Comparison of ENCODE assay signal across 8 cellular contexts in genomic region chr5:168291961-168292782, GRCh38. TPM values are rescaled to one million over a fixed set of nuclear protein-coding genes. Genes with fewer than 3 reads are reported as not detected.
A peak's percentile ranks its signal among the peaks of the same experiment; 100 is the strongest.
DNase-seq lines count a peak whose midpoint lies in the region; ATAC-seq and TF ChIP-seq lines count a peak whose summit lies in the region.

No MANE protein-coding gene starts in this region.

- no peaks in the 10 kb centered on the region for H3K9me2 ChIP-seq in MM.1S (replicated peaks; ENCODE audit: insufficient read depth, low read length)

- TF ChIP-seq CTCF in MM.1S (IDR thresholded peaks at IDR 0.05; ENCODE audit: low read length) (peak; percentile 4; the same call in 1 of the 2 replicates), nephron (IDR thresholded peaks at IDR 0.05; ENCODE audit: unreplicated experiment in 3 of 3) (no peak)

- H4K20me1 ChIP-seq in MM.1S (ENCODE audit: insufficient read depth, low read length), result no peaks in the 10 kb centered on the region

- H3K4me3 ChIP-seq in MM.1S (ENCODE audit: low read length), result peak overlapping the region; percentile 74
- peak overlapping the region; percentile 57 for H3K4me3 ChIP-seq in ectodermal cell (ENCODE audit: insufficient read depth, low read depth, low read length)

- H3K4me2 ChIP-seq in MM.1S (ENCODE audit: low read depth, low read length), result peak overlapping the region; percentile 82

- no peaks in the 10 kb centered on the region for H3K36me3 Mint-ChIP-seq in nephron (ENCODE audit: low read depth)

- H2AFZ ChIP-seq in MM.1S (ENCODE audit: low read length), result peak overlapping the region; percentile 43

- H3K4me3 Mint-ChIP-seq in nephron, result peak overlapping the region; percentile 72 to 80 (median 73)

- peaks cover 52% of the 10 kb centered on the region for H3K79me2 ChIP-seq in MM.1S (ENCODE audit: low read length)

- H3K4me1 Mint-ChIP-seq in nephron, result peaks cover 28% of the 10 kb centered on the region

- peak overlapping the region in 1 of 3 experiments; percentile 69 for H3K27ac Mint-ChIP-seq in nephron

- H3K36me3 ChIP-seq in MM.1S (replicated peaks; ENCODE audit: insufficient read depth, low read length), result no peaks in the 10 kb centered on the region
- H3K36me3 ChIP-seq in ectodermal cell (ENCODE audit: control insufficient read depth, insufficient read depth, low read length), result no peaks in the 10 kb centered on the region

- peaks cover 7% of the 10 kb centered on the region for H3F3A ChIP-seq in MM.1S (ENCODE audit: insufficient read depth, low read length)

- DNase-seq in GM03348 (ENCODE audit: low spot score), result peak; percentile 26
- DNase-seq in MM.1S, result peak; percentile 50
- no peak for DNase-seq in DMS79 treated with DMSO at 0.1 percent for 48 hours (lab: John Stamatoyannopoulos, UW)
- no peak for DNase-seq in NK-92 (lab: John Stamatoyannopoulos, UW; ENCODE audit: unreplicated experiment)

- peak overlapping the region; percentile 61 for H3K9ac ChIP-seq in MM.1S (ENCODE audit: low read length)

- no peaks in the 10 kb centered on the region for H3K27me3 ChIP-seq in MM.1S (replicated peaks; ENCODE audit: insufficient read depth, low read length)
- H3K27me3 ChIP-seq in ectodermal cell (ENCODE audit: control insufficient read depth, insufficient read depth, low read length, poor library complexity, severe bottlenecking), result peaks cover 8% of the 10 kb centered on the region

- H3K27ac ChIP-seq in MM.1S (ENCODE audit: low read length) (no peak overlapping the region), ectodermal cell (ENCODE audit: insufficient read depth, low read depth, low read length, poor library complexity, severe bottlenecking) (no peak overlapping the region)

- peaks cover 56% of the 10 kb centered on the region for H3K27me3 Mint-ChIP-seq in nephron (ENCODE audit: low read depth)

- H3K9me3 Mint-ChIP-seq in nephron, result peaks cover 1% of the 10 kb centered on the region

- peak; percentile 19 for ATAC-seq in GM21825 (IDR thresholded peaks at IDR 0.05; ENCODE audit: unreplicated experiment)
- no peak for ATAC-seq in GM19035 (IDR thresholded peaks at IDR 0.05; ENCODE audit: unreplicated experiment)

- H3K9me3 ChIP-seq in MM.1S (replicated peaks; ENCODE audit: insufficient read depth, low read length) (no peaks in the 10 kb centered on the region), ectodermal cell (ENCODE audit: control insufficient read depth, low read length) (no peaks in the 10 kb centered on the region)

- WGBS in ectodermal cell, 2 experiments, result 0 to 1% methylated on average over 65 of the region's 65 CpGs

- peaks cover 14% of the 10 kb centered on the region for H3K4me1 ChIP-seq in MM.1S (ENCODE audit: low read length)
- H3K4me1 ChIP-seq in ectodermal cell (ENCODE audit: control insufficient read depth, insufficient read depth, low read length), result peaks cover 26% of the 10 kb centered on the region

RNA-seq across cellular contexts. Expression of gene WWC1, which starts 0.7 kb away (rescaled TPM):
- polyA plus RNA-seq in ectodermal cell (2013, experiment 1 of 4), result 21.7 TPM
- polyA plus RNA-seq in ectodermal cell (2013, experiment 2 of 4), result 16.5 TPM
- 15.1 TPM for polyA plus RNA-seq in ectodermal cell (2013, experiment 3 of 4)
- 14.3 TPM for polyA plus RNA-seq in ectodermal cell (2013, experiment 4 of 4)

Comparison
In these comparisons a context has a peak if more than half of its experiments do, and no peak if none do; other contexts are left out.
1. DNase-seq: peak in GM03348 (single experiment) and MM.1S (single experiment); none in DMS79 treated with DMSO at 0.1 percent for 48 hours (single experiment) and NK-92 (single experiment).